ENCODE assay signal across 21 cellular contexts in genomic region chr20:23415958-23416583, GRCh38. TPM values are rescaled to one million over a fixed set of nuclear protein-coding genes. Genes with fewer than 3 reads are reported as not detected.
DNase-seq lines count a peak whose midpoint lies in the region; ATAC-seq and TF ChIP-seq lines count a peak whose summit lies in the region.
"Had no signal": no experiment of that assay in that cellular context is flagged by ENCODE, and none has a peak within 500 bp of the region (broad histone marks: within the 10 kb centered on the region; RNA-seq: fewer than 3 reads in every experiment).

No MANE protein-coding gene starts in this region.

- no peaks in the 10 kb centered on the region for H3K36me3 ChIP-seq in BE2C
- H3K36me3 ChIP-seq: transverse colon had no signal

- peak; percentile 51 for DNase-seq in activated CD8-positive, alpha-beta memory T cell treated with anti-CD3 and anti-CD28 coated beads, Interleukin-2, amount 10 ng/mL, durations not matched to agents 7 days and 5 days
- no peak for DNase-seq in activated CD8-positive, alpha-beta memory T cell treated with anti-CD3 and anti-CD28 coated beads, Interleukin-2, amount 50 U/mL, for 48 hours
- DNase-seq in activated naive CD8-positive, alpha-beta T cell treated with anti-CD3 and anti-CD28 coated beads for 36 hours = peak; percentile 17
- DNase-seq in fibroblast of the aortic adventitia (ENCODE audit: low read depth) = peak; percentile 21
- DNase-seq in stimulated activated effector memory CD8-positive, alpha-beta T cell treated with anti-CD3 and anti-CD28 coated beads, Interleukin-12 subunit alpha, Interleukin-12 subunit beta, amount 100 ng/mL, for 72 hours (ENCODE audit: low spot score in 2 of 2) = peak in 1 of 2 donors; percentile 50
- no peak for DNase-seq in NCI-H2081 (lab: John Stamatoyannopoulos, UW)
- no peak for DNase-seq in NCI-H2196 treated with DMSO at 0.1 percent for 48 hours (lab: John Stamatoyannopoulos, UW; ENCODE audit: unreplicated experiment)
- no peak for DNase-seq in BE2C
- DNase-seq: activated CD4-positive, CD25-positive, alpha-beta regulatory T cell; CD4-positive, alpha-beta T cell; cerebellar nuclear complex; midbrain; MM.1S; NCI-H1930; nucleus accumbens; stimulated activated CD4-positive, alpha-beta T cell treated with anti-CD3 and anti-CD28 coated beads, Interleukin-4, amount 100 ng/mL, for 4 hours; transverse colon had no signal

- no peaks in the 10 kb centered on the region for H3K9me3 Mint-ChIP-seq in activated CD8-positive, alpha-beta memory T cell treated with anti-CD3 and anti-CD28 coated beads, Interleukin-2, amount 10 ng/mL, durations not matched to agents 7 days and 5 days (ENCODE audit: low read depth)
- no peaks in the 10 kb centered on the region for H3K9me3 Mint-ChIP-seq in activated naive CD8-positive, alpha-beta T cell treated with anti-CD3 and anti-CD28 coated beads for 36 hours
- no peaks in the 10 kb centered on the region for H3K9me3 Mint-ChIP-seq in stimulated activated effector memory CD8-positive, alpha-beta T cell treated with anti-CD3 and anti-CD28 coated beads, Interleukin-12 subunit alpha, Interleukin-12 subunit beta, amount 100 ng/mL, for 72 hours
- H3K9me3 Mint-ChIP-seq: activated naive CD4-positive, alpha-beta T cell treated with anti-CD3 and anti-CD28 coated beads, Interleukin-2, amount 50 U/mL, for 72 hours; CD4-positive, alpha-beta T cell had no signal

- H3K4me3 ChIP-seq in fibroblast of the aortic adventitia (ENCODE audit: low read depth, low read length) (no peak overlapping the region), BE2C (ENCODE audit: low read depth, low read length) (no peak overlapping the region)
- H3K4me3 ChIP-seq: transverse colon had no signal

- TF ChIP-seq CTCF in fibroblast of the aortic adventitia (IDR thresholded peaks at IDR 0.05; ENCODE audit: insufficient read depth, low read length) = no peak
- TF ChIP-seq CTCF in BE2C (IDR thresholded peaks at IDR 0.05; ENCODE audit: low read depth, low read length) = no peak

- H3K9me3 ChIP-seq in BE2C = no peaks in the 10 kb centered on the region
- H3K9me3 ChIP-seq: transverse colon had no signal

- no peaks in the 10 kb centered on the region for H3K27me3 Mint-ChIP-seq in activated CD8-positive, alpha-beta memory T cell treated with anti-CD3 and anti-CD28 coated beads, Interleukin-2, amount 10 ng/mL, durations not matched to agents 7 days and 5 days
- H3K27me3 Mint-ChIP-seq in activated naive CD8-positive, alpha-beta T cell treated with anti-CD3 and anti-CD28 coated beads for 36 hours = no peaks in the 10 kb centered on the region
- H3K27me3 Mint-ChIP-seq: CD4-positive, alpha-beta T cell had no signal

- no peak overlapping the region for H3K4me3 Mint-ChIP-seq in activated CD8-positive, alpha-beta memory T cell treated with anti-CD3 and anti-CD28 coated beads, Interleukin-2, amount 10 ng/mL, durations not matched to agents 7 days and 5 days
- no peak overlapping the region for H3K4me3 Mint-ChIP-seq in activated naive CD8-positive, alpha-beta T cell treated with anti-CD3 and anti-CD28 coated beads for 36 hours
- peak overlapping the region; percentile 38 for H3K4me3 Mint-ChIP-seq in stimulated activated effector memory CD8-positive, alpha-beta T cell treated with anti-CD3 and anti-CD28 coated beads, Interleukin-12 subunit alpha, Interleukin-12 subunit beta, amount 100 ng/mL, for 72 hours
- H3K4me3 Mint-ChIP-seq: CD4-positive, alpha-beta T cell had no signal

- ATAC-seq in activated CD8-positive, alpha-beta memory T cell treated with anti-CD3 and anti-CD28 coated beads, Interleukin-2, amount 10 ng/mL, durations not matched to agents 7 days and 5 days = peak; percentile 24
- peak; percentile 61 for ATAC-seq in stimulated activated effector memory CD8-positive, alpha-beta T cell treated with anti-CD3 and anti-CD28 coated beads, Interleukin-12 subunit alpha, Interleukin-12 subunit beta, amount 100 ng/mL, for 72 hours
- ATAC-seq: activated naive CD4-positive, alpha-beta T cell treated with anti-CD3 and anti-CD28 coated beads, Interleukin-2, amount 50 U/mL, for 72 hours had no signal

- peak overlapping the region; percentile 64 for H3K27ac Mint-ChIP-seq in activated CD8-positive, alpha-beta memory T cell treated with anti-CD3 and anti-CD28 coated beads, Interleukin-2, amount 10 ng/mL, durations not matched to agents 7 days and 5 days
- no peak overlapping the region for H3K27ac Mint-ChIP-seq in activated naive CD8-positive, alpha-beta T cell treated with anti-CD3 and anti-CD28 coated beads for 36 hours
- H3K27ac Mint-ChIP-seq in stimulated activated effector memory CD8-positive, alpha-beta T cell treated with anti-CD3 and anti-CD28 coated beads, Interleukin-12 subunit alpha, Interleukin-12 subunit beta, amount 100 ng/mL, for 72 hours = no peak overlapping the region
- H3K27ac Mint-ChIP-seq: activated naive CD4-positive, alpha-beta T cell treated with anti-CD3 and anti-CD28 coated beads, Interleukin-2, amount 50 U/mL, for 72 hours; CD4-positive, alpha-beta T cell had no signal

- H3K4me1 Mint-ChIP-seq in activated CD8-positive, alpha-beta memory T cell treated with anti-CD3 and anti-CD28 coated beads, Interleukin-2, amount 10 ng/mL, durations not matched to agents 7 days and 5 days = peaks cover 48% of the 10 kb centered on the region
- H3K4me1 Mint-ChIP-seq in activated naive CD8-positive, alpha-beta T cell treated with anti-CD3 and anti-CD28 coated beads for 36 hours = peaks cover 47% of the 10 kb centered on the region
- H3K4me1 Mint-ChIP-seq in stimulated activated effector memory CD8-positive, alpha-beta T cell treated with anti-CD3 and anti-CD28 coated beads, Interleukin-12 subunit alpha, Interleukin-12 subunit beta, amount 100 ng/mL, for 72 hours = peaks cover 41% of the 10 kb centered on the region

- H3K4me1 ChIP-seq in BE2C = no peaks in the 10 kb centered on the region

- CTCF ChIA-PET in activated CD8-positive, alpha-beta memory T cell treated with anti-CD3 and anti-CD28 coated beads, Interleukin-2, amount 10 ng/mL, durations not matched to agents 7 days and 5 days (lab: Charles Lee) = interaction anchor here (1.0 to 3.7 kb wide), 3 partner anchors 15 to 75 kb away, joined by 3 to 18 read pairs (median 3); no protein-coding TSS in a partner anchor

- H3K36me3 Mint-ChIP-seq in activated CD8-positive, alpha-beta memory T cell treated with anti-CD3 and anti-CD28 coated beads, Interleukin-2, amount 10 ng/mL, durations not matched to agents 7 days and 5 days = peaks cover 19% of the 10 kb centered on the region
- peaks cover 6% of the 10 kb centered on the region for H3K36me3 Mint-ChIP-seq in activated naive CD8-positive, alpha-beta T cell treated with anti-CD3 and anti-CD28 coated beads for 36 hours
- H3K36me3 Mint-ChIP-seq in stimulated activated effector memory CD8-positive, alpha-beta T cell treated with anti-CD3 and anti-CD28 coated beads, Interleukin-12 subunit alpha, Interleukin-12 subunit beta, amount 100 ng/mL, for 72 hours = peaks cover 14% of the 10 kb centered on the region

- H3K27me3 ChIP-seq in BE2C = no peaks in the 10 kb centered on the region
- H3K27me3 ChIP-seq: transverse colon had no signal

RNA-seq across cellular contexts. Expression of gene NAPB, which starts 5.2 kb away (rescaled TPM):
- total RNA-seq in activated CD8-positive, alpha-beta memory T cell treated with anti-CD3 and anti-CD28 coated beads, Interleukin-2, amount 10 ng/mL, durations not matched to agents 7 days and 5 days = 10 to 100 TPM; 17.5 to 23.1 TPM
- total RNA-seq in activated naive CD8-positive, alpha-beta T cell treated with anti-CD3 and anti-CD28 coated beads for 36 hours = 1 to 10 TPM; 6.7 to 7.2 TPM
- total RNA-seq in fibroblast of the aortic adventitia (ENCODE audit: low replicate concordance) = 7.4 and 13.6 TPM in 2 replicates
- 9.0 TPM for polyA plus RNA-seq in BE2C (2012; ENCODE audit: insufficient read depth, insufficient read length, low read depth)

RNA-seq across cellular contexts. Expression of gene CSTL1, which starts 23.4 kb away (rescaled TPM):
- not detected for total RNA-seq in activated CD8-positive, alpha-beta memory T cell treated with anti-CD3 and anti-CD28 coated beads, Interleukin-2, amount 10 ng/mL, durations not matched to agents 7 days and 5 days
- not detected for total RNA-seq in activated naive CD8-positive, alpha-beta T cell treated with anti-CD3 and anti-CD28 coated beads for 36 hours
- total RNA-seq in fibroblast of the aortic adventitia (ENCODE audit: low replicate concordance) = not detected in 2 replicates
- polyA plus RNA-seq in BE2C (2012; ENCODE audit: insufficient read depth, insufficient read length, low read depth) = not detected
- total RNA-seq: A673; activated naive CD4-positive, alpha-beta T cell treated with anti-CD3 and anti-CD28 coated beads, Interleukin-2, amount 50 U/mL, for 72 hours; CD4-positive, alpha-beta T cell; H4; HT1080; transverse colon had no signal

RNA-seq across cellular contexts. Expression of gene CST11, which starts 36.6 kb away (rescaled TPM):
- total RNA-seq in activated CD8-positive, alpha-beta memory T cell treated with anti-CD3 and anti-CD28 coated beads, Interleukin-2, amount 10 ng/mL, durations not matched to agents 7 days and 5 days = not detected
- not detected for total RNA-seq in activated naive CD8-positive, alpha-beta T cell treated with anti-CD3 and anti-CD28 coated beads for 36 hours
- not detected in 2 replicates for total RNA-seq in fibroblast of the aortic adventitia (ENCODE audit: low replicate concordance)
- polyA plus RNA-seq in BE2C (2012; ENCODE audit: insufficient read depth, insufficient read length, low read depth) = not detected
- total RNA-seq: A673; activated naive CD4-positive, alpha-beta T cell treated with anti-CD3 and anti-CD28 coated beads, Interleukin-2, amount 50 U/mL, for 72 hours; CD4-positive, alpha-beta T cell; H4; HT1080; transverse colon had no signal

RNA-seq across cellular contexts. Expression of gene GZF1, which starts 54.1 kb away (rescaled TPM):
- total RNA-seq in activated CD8-positive, alpha-beta memory T cell treated with anti-CD3 and anti-CD28 coated beads, Interleukin-2, amount 10 ng/mL, durations not matched to agents 7 days and 5 days = 10 to 100 TPM; 10.2 to 14.4 TPM
- 10 to 100 TPM; 11.5 to 12.1 TPM for total RNA-seq in activated naive CD8-positive, alpha-beta T cell treated with anti-CD3 and anti-CD28 coated beads for 36 hours
- 11.7 and 12.6 TPM in 2 replicates for total RNA-seq in fibroblast of the aortic adventitia (ENCODE audit: low replicate concordance)
- 63.6 TPM for polyA plus RNA-seq in BE2C (2012; ENCODE audit: insufficient read depth, insufficient read length, low read depth)

Comparison
In these comparisons a context has a peak if more than half of its experiments do, and no peak if none do; other contexts are left out.
1. DNase-seq: peak in activated CD8-positive, alpha-beta memory T cell treated with anti-CD3 and anti-CD28 coated beads, Interleukin-2, amount 10 ng/mL, durations not matched to agents 7 days and 5 days (single experiment), activated naive CD8-positive, alpha-beta T cell treated with anti-CD3 and anti-CD28 coated beads for 36 hours (single experiment) and fibroblast of the aortic adventitia (single experiment); none in activated CD8-positive, alpha-beta memory T cell treated with anti-CD3 and anti-CD28 coated beads, Interleukin-2, amount 50 U/mL, for 48 hours (single experiment), NCI-H2081 (0 of 2), NCI-H2196 treated with DMSO at 0.1 percent for 48 hours (single experiment) and BE2C (single experiment).